In genomic region chr21:32457360-32457840, GRCh38 we compare ENCODE assay signal across 10 cellular contexts. TPM values are rescaled to one million over a fixed set of nuclear protein-coding genes. Genes with fewer than 3 reads are reported as not detected.
DNase-seq lines count a peak whose midpoint lies in the region; ATAC-seq, FAIRE-seq and TF ChIP-seq lines count a peak whose summit lies in the region.
"Had no signal": no experiment of that assay in that cellular context is flagged by ENCODE, and none has a peak within 500 bp of the region (broad histone marks: within the 10 kb centered on the region; RNA-seq: fewer than 3 reads in every experiment).

No MANE protein-coding gene starts in this region.

- no peak overlapping the region for H3K4me3 Mint-ChIP-seq in astrocyte (ENCODE audit: unreplicated experiment)

- no peak for TF ChIP-seq POLR2A in suprapubic skin (IDR thresholded peaks at IDR 0.05)

- H4K20me1 ChIP-seq in astrocyte (ENCODE audit: insufficient read depth, low read length), result no peaks in the 10 kb centered on the region

- H3K4me3 ChIP-seq in astrocyte (ENCODE audit: insufficient read depth, low read depth, low read length) (no peak overlapping the region), kidney epithelial cell (ENCODE audit: low read depth, low read length) (no peak overlapping the region), suprapubic skin (no peak overlapping the region)

- no peaks in the 10 kb centered on the region for H3K9me3 ChIP-seq in astrocyte (ENCODE audit: insufficient read depth, low read depth, low read length)
- no peaks in the 10 kb centered on the region for H3K9me3 ChIP-seq in suprapubic skin

- H2AFZ ChIP-seq in astrocyte (ENCODE audit: low read depth, low read length), result no peak overlapping the region

- H3K9me3 Mint-ChIP-seq in astrocyte (ENCODE audit: unreplicated experiment), result peaks cover 7% of the 10 kb centered on the region

- H3K27me3 ChIP-seq in astrocyte (ENCODE audit: insufficient read depth, low read length), result no peaks in the 10 kb centered on the region
- no peaks in the 10 kb centered on the region for H3K27me3 ChIP-seq in kidney epithelial cell (ENCODE audit: control insufficient read depth, insufficient read depth, low read length)
- H3K27me3 ChIP-seq in suprapubic skin, result no peaks in the 10 kb centered on the region

- H3K79me2 ChIP-seq in astrocyte (ENCODE audit: insufficient read depth, low read length), result no peaks in the 10 kb centered on the region

- DNase-seq in HK-2 (ENCODE audit: unreplicated experiment), result peak; percentile 6
- no peak for DNase-seq in astrocyte (ENCODE audit: low read depth)
- DNase-seq in kidney epithelial cell (ENCODE audit: low read depth), result no peak
- no peak for DNase-seq in suprapubic skin (ENCODE audit: low spot score in 2 of 2)
- DNase-seq in NCI-H2107 treated with DMSO at 0.1 percent for 48 hours (lab: John Stamatoyannopoulos, UW; ENCODE audit: unreplicated experiment), result no peak
- no peak for DNase-seq in GM19240 (ENCODE audit: insufficient read length, low spot score)
- no peak for DNase-seq in NCI-H1092 treated with DMSO at 0.1 percent for 48 hours (lab: John Stamatoyannopoulos, UW)
- DNase-seq: activated T-cell treated with anti-CD3 and anti-CD28 coated beads for 4 hours; stimulated activated CD4-positive, alpha-beta T cell treated with anti-CD3 and anti-CD28 coated beads, Interleukin-2, amount 100 ng/mL, for 24 hours had no signal

- FAIRE-seq in astrocyte (lab: Jason Lieb, UNC), result no peak

- no peak for TF ChIP-seq CTCF in astrocyte (IDR thresholded peaks at IDR 0.05; ENCODE audit: insufficient read depth, low read depth, low read length)
- TF ChIP-seq CTCF in kidney epithelial cell (IDR thresholded peaks at IDR 0.05; ENCODE audit: insufficient read depth, low read length, poor library complexity, severe bottlenecking), result peak; percentile 18
- TF ChIP-seq CTCF in suprapubic skin (IDR thresholded peaks at IDR 0.05), result no peak

- ATAC-seq in HG02798 (IDR thresholded peaks at IDR 0.05; ENCODE audit: poor library complexity, unreplicated experiment), result no peak

- no peak overlapping the region for H3K4me2 ChIP-seq in astrocyte (ENCODE audit: low read length)

- H3K4me1 Mint-ChIP-seq in astrocyte (ENCODE audit: low read depth, unreplicated experiment), result peaks cover 9% of the 10 kb centered on the region

- H3K27ac ChIP-seq in astrocyte (ENCODE audit: low read depth, low read length) (no peak overlapping the region), suprapubic skin (peak overlapping the region; percentile 69)

- H3K36me3 ChIP-seq in astrocyte (ENCODE audit: insufficient read depth, low read length) (no peaks in the 10 kb centered on the region), kidney epithelial cell (ENCODE audit: control insufficient read depth, insufficient read depth, low read length) (no peaks in the 10 kb centered on the region), suprapubic skin (peaks cover 37% of the 10 kb centered on the region)

- no peaks in the 10 kb centered on the region for H3K36me3 Mint-ChIP-seq in astrocyte (ENCODE audit: low read depth, unreplicated experiment)

- WGBS in suprapubic skin, result 43% methylated on average over 9 of the region's 9 CpGs

- no peak for TF ChIP-seq EP300 in suprapubic skin (IDR thresholded peaks at IDR 0.05)

- H3K9ac ChIP-seq in astrocyte (ENCODE audit: low read length), result peak overlapping the region; percentile 59

- H3K27ac Mint-ChIP-seq in astrocyte (ENCODE audit: unreplicated experiment), result no peak overlapping the region

- peaks cover 2% of the 10 kb centered on the region for H3K27me3 Mint-ChIP-seq in astrocyte (ENCODE audit: low read depth, unreplicated experiment)

- H3K4me1 ChIP-seq in astrocyte (ENCODE audit: insufficient read depth, low read length), result peaks cover 17% of the 10 kb centered on the region
- peaks cover 25% of the 10 kb centered on the region for H3K4me1 ChIP-seq in suprapubic skin

RNA-seq across cellular contexts. Expression of gene EVA1C, which starts 44.9 kb away (rescaled TPM):
- total RNA-seq in astrocyte (not detected in 2 replicates), kidney epithelial cell (0.54 and 1.1 TPM in 2 replicates), suprapubic skin (10 to 100 TPM; 57.1 to 98.6 (median 63.2) TPM)

Comparison
In these comparisons a context has a peak if more than half of its experiments do, and no peak if none do; other contexts are left out.
1. RNA of gene EVA1C, which starts 44.9 kb away (total RNA-seq): 57.1 to 98.6 TPM in suprapubic skin; 0.54 to 1.1 TPM in kidney epithelial cell and not detected in astrocyte; every median in the first group is over 10 times any median in the second.